In the genomic region with DNA sequence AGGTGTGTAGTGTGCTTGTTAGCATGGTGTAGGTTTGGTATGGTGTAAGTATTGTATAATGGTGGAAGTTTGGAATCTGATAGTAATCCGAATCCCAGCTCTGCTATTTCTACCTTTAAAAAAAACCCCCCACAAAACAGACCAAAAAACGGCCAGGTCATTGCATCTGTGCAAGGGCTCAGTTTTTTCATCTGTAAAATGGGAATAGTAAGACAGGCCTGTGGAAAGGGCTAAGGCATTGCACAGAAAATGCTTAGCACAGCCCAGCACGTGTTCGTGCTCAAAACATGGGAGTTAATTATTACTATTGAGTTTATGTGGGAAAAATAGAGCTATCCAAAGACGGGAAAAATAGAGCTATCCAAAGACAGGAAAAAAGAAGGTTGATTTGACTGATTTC, we compare ENCODE assay signal across 9 cellular contexts.
A peak's percentile ranks its signal among the peaks of the same experiment; 100 is the strongest.
DNase-seq lines count a peak whose midpoint lies in the region; ATAC-seq, FAIRE-seq and TF ChIP-seq lines count a peak whose summit lies in the region.
"Had no signal": no experiment of that assay in that cellular context is flagged by ENCODE, and none has a peak within 500 bp of the region (broad histone marks: within the 10 kb centered on the region; RNA-seq: fewer than 3 reads in every experiment).

No MANE protein-coding gene starts in this region.

- 66% methylated on average over 5 of the region's 5 CpGs for WGBS in HepG2 (ENCODE audit: low lambda C conversion rate)
- WGBS in right lobe of liver (ENCODE audit: insufficient coverage, low coverage, low lambda C conversion rate, missing lambda C conversion rate) = 74% methylated on average over 5 of the region's 5 CpGs

- CTCF ChIA-PET in HepG2 (lab: Yijun Ruan, JAX; ENCODE audit: low intra/inter-chr PET ratio, low total read pairs) = no interaction called here

- TF ChIP-seq EP300 in HepG2 (IDR thresholded peaks at IDR 0.05; ENCODE audit: low read depth in 2 of 2, low read length in 2 of 2) = no peak
- no peak for TF ChIP-seq EP300 in HepG2 (CRISPR knock-in tag; IDR thresholded peaks at IDR 0.05; ENCODE audit: borderline replicate concordance)

- H3K36me3 ChIP-seq in HepG2 (replicated peaks in 1 of 2; ENCODE audit: control insufficient read depth in 1 of 2, insufficient read depth in 2 of 2, low read length in 2 of 2) (no peaks in the 10 kb centered on the region), right lobe of liver (no peaks in the 10 kb centered on the region), muscle layer of duodenum (ENCODE audit: control insufficient read depth in 1 of 2, insufficient read depth in 2 of 2, low read length in 2 of 2) (no peaks in the 10 kb centered on the region), vagina (no peaks in the 10 kb centered on the region)

- H3K4me2 ChIP-seq in HepG2 (ENCODE audit: low read depth, low read length) = peak overlapping the region; percentile 87

- H4K20me1 ChIP-seq in HepG2 (ENCODE audit: insufficient read depth, low read length) = no peaks in the 10 kb centered on the region

- ATAC-seq in HepG2 (no peak), right lobe of liver (no peak), HG03469 (IDR thresholded peaks at IDR 0.05; ENCODE audit: unreplicated experiment) (no peak), HG02884 (IDR thresholded peaks at IDR 0.05; ENCODE audit: unreplicated experiment) (no peak)

- no peaks in the 10 kb centered on the region for H3K36me3 Mint-ChIP-seq in activated naive CD8-positive, alpha-beta T cell treated with anti-CD3 and anti-CD28 coated beads for 36 hours

- H3K4me3 ChIP-seq in HepG2 (replicated peaks in 1 of 3; ENCODE audit: insufficient read depth in 1 of 3, low read depth in 2 of 3, low read length in 3 of 3) (no peak overlapping the region), right lobe of liver (no peak overlapping the region), muscle layer of duodenum (ENCODE audit: low read depth in 1 of 2, low read length in 2 of 2) (peak overlapping the region in 1 of 2 donors; percentile 80), vagina (no peak overlapping the region)

- in situ Hi-C loops in HepG2 (cut with HindIII; ENCODE audit: extremely low pct_ligation_motif_present, low pct_unique_long_range_greater_than_20kb) = loop anchor here (5.0 kb wide), 1 partner anchor 183 kb away; a partner anchor contains a TSS

- H3K27me3 Mint-ChIP-seq in activated naive CD8-positive, alpha-beta T cell treated with anti-CD3 and anti-CD28 coated beads for 36 hours = no peaks in the 10 kb centered on the region

- POLR2A ChIA-PET in HepG2 (lab: Yijun Ruan, JAX) = interaction anchor here (0.9 to 7.0 kb wide), 8 partner anchors 10 to 183 kb away, joined by 3 to 190 read pairs (median 16); no protein-coding TSS in a partner anchor

- H3K27me3 ChIP-seq in HepG2 (ENCODE audit: control insufficient read depth in 1 of 2, insufficient read depth in 2 of 2, low read length in 2 of 2) = no peaks in the 10 kb centered on the region
- H3K27me3 ChIP-seq in right lobe of liver = no peaks in the 10 kb centered on the region
- H3K27me3 ChIP-seq in muscle layer of duodenum (ENCODE audit: low read depth, low read length) = no peaks in the 10 kb centered on the region
- no peaks in the 10 kb centered on the region for H3K27me3 ChIP-seq in vagina

- no peaks in the 10 kb centered on the region for H3K79me2 ChIP-seq in HepG2 (ENCODE audit: insufficient read depth, low read length)

- H3K4me1 Mint-ChIP-seq in activated naive CD8-positive, alpha-beta T cell treated with anti-CD3 and anti-CD28 coated beads for 36 hours = peaks cover 38% of the 10 kb centered on the region

- BruUV-seq in HepG2 (replicated peaks; lab: Mats Ljungman, UMichigan) = no TSS peak

- peak overlapping the region; percentile 78 for H3K4me3 Mint-ChIP-seq in activated naive CD8-positive, alpha-beta T cell treated with anti-CD3 and anti-CD28 coated beads for 36 hours

- no peak for FAIRE-seq in HepG2 (lab: Jason Lieb, UNC)

- no peak for DNase-seq in HepG2 (ENCODE audit: low spot score)
- no peak for DNase-seq in right lobe of liver
- no peak for DNase-seq in activated naive CD8-positive, alpha-beta T cell treated with anti-CD3 and anti-CD28 coated beads for 36 hours
- DNase-seq in vagina (ENCODE audit: extremely low spot score in 2 of 2) = no peak
- no peak for DNase-seq in NOMO-1 (lab: John Stamatoyannopoulos, UW; ENCODE audit: unreplicated experiment in 2 of 2)
- DNase-seq: Kasumi-1 had no signal

- H3K4me1 ChIP-seq in HepG2 (ENCODE audit: insufficient read depth, low read length) (peaks cover 78% of the 10 kb centered on the region), right lobe of liver (no peaks in the 10 kb centered on the region), muscle layer of duodenum (ENCODE audit: control insufficient read depth in 1 of 2, insufficient read depth in 2 of 2, low read length in 2 of 2) (peaks cover 3 to 4% of the 10 kb centered on the region in 2 donors), vagina (peaks cover 28% of the 10 kb centered on the region)

- H3K27ac Mint-ChIP-seq in activated naive CD8-positive, alpha-beta T cell treated with anti-CD3 and anti-CD28 coated beads for 36 hours = peak overlapping the region; percentile 26

- H3K27ac ChIP-seq in HepG2 (ENCODE audit: extremely low read length, insufficient read depth, low read length) (peak overlapping the region; percentile 90), right lobe of liver (no peak overlapping the region), muscle layer of duodenum (ENCODE audit: low read length) (peak overlapping the region; percentile 95), vagina (peak overlapping the region; percentile 76)

- H3K9ac ChIP-seq in HepG2 (ENCODE audit: insufficient read depth, low read depth, low read length) = peak overlapping the region; percentile 95

- no peaks in the 10 kb centered on the region for H3K9me3 Mint-ChIP-seq in activated naive CD8-positive, alpha-beta T cell treated with anti-CD3 and anti-CD28 coated beads for 36 hours

- no peak for TF ChIP-seq POLR2A in HepG2 (IDR thresholded peaks at IDR 0.05; ENCODE audit: insufficient read depth in 1 of 2, low read depth in 2 of 2, low read length in 2 of 2)
- TF ChIP-seq POLR2A in right lobe of liver (IDR thresholded peaks at IDR 0.05) = no peak
- TF ChIP-seq POLR2A in vagina (IDR thresholded peaks at IDR 0.05) = no peak

- intact Hi-C loops in HepG2 (cut with micrococcal nuclease; ENCODE audit: unreplicated experiment) = loop anchor here (5.0 kb wide), 1 partner anchor 73 kb away; no protein-coding TSS in a partner anchor
- intact Hi-C loops in right lobe of liver (cut with DNase I) = no loop called here
- intact Hi-C loops in vagina (cut with DNase I) = no loop called here

- no peak for TF ChIP-seq RAD21 in HepG2 (CRISPR knock-in tag; IDR thresholded peaks at IDR 0.05)

- H3K9me3 ChIP-seq in HepG2 (ENCODE audit: low read length) (no peaks in the 10 kb centered on the region), right lobe of liver (no peaks in the 10 kb centered on the region), muscle layer of duodenum (ENCODE audit: control insufficient read depth in 1 of 2, low read length in 2 of 2) (no peaks in the 10 kb centered on the region), vagina (no peaks in the 10 kb centered on the region)

- TF ChIP-seq CTCF in HepG2 (CRISPR knock-in tag; IDR thresholded peaks at IDR 0.05) (no peak), right lobe of liver (IDR thresholded peaks at IDR 0.05) (no peak), vagina (IDR thresholded peaks at IDR 0.05) (no peak)

- H2AFZ ChIP-seq in HepG2 (ENCODE audit: low read length) = no peak overlapping the region

TF ChIP-seq in HepG2, 621 proteins besides CTCF, POLR2A, EP300 and RAD21 (continues in another document):
- TF ChIP-seq KDM1A (CRISPR knock-in tag; IDR thresholded peaks at IDR 0.05) (peak; percentile 51; the same call in 1 of the 2 replicates), GTF2F1 (IDR thresholded peaks at IDR 0.05; ENCODE audit: low read length) (no peak), HNRNPLL (IDR thresholded peaks at IDR 0.05; ENCODE audit: low read depth, low read length, poor library complexity, severe bottlenecking) (no peak), ZNF263 (CRISPR knock-in tag; IDR thresholded peaks at IDR 0.05) (no peak), RCOR2 (CRISPR knock-in tag; IDR thresholded peaks at IDR 0.05) (0 out of 2 replicates have a peak, but pooled peaks have one; percentile 46), MAZ (IDR thresholded peaks at IDR 0.05; ENCODE audit: borderline replicate concordance, low read depth, low read length) (no peak), MAZ (CRISPR knock-in tag; IDR thresholded peaks at IDR 0.05; ENCODE audit: low read depth) (no peak), RBM39 (IDR thresholded peaks at IDR 0.05; ENCODE audit: low read depth, low read length, poor library complexity, severe bottlenecking) (no peak), ZNF367 (CRISPR knock-in tag; IDR thresholded peaks at IDR 0.05; ENCODE audit: borderline replicate concordance) (no peak), ZNF724P (CRISPR knock-in tag; IDR thresholded peaks at IDR 0.05; ENCODE audit: borderline replicate concordance) (no peak), ZNF83 (CRISPR knock-in tag; IDR thresholded peaks at IDR 0.05; ENCODE audit: borderline replicate concordance) (no peak), TAF1 (CRISPR knock-in tag; IDR thresholded peaks at IDR 0.05) (no peak), ZNF235 (CRISPR knock-in tag; IDR thresholded peaks at IDR 0.05; ENCODE audit: borderline replicate concordance) (no peak), SIN3B (IDR thresholded peaks at IDR 0.05; ENCODE audit: low read length) (no peak), ATAD3A (CRISPR knock-in tag; IDR thresholded peaks at IDR 0.05) (no peak), ADNP (CRISPR knock-in tag; IDR thresholded peaks at IDR 0.05) (no peak)
- TF ChIP-seq, protein P1, sequence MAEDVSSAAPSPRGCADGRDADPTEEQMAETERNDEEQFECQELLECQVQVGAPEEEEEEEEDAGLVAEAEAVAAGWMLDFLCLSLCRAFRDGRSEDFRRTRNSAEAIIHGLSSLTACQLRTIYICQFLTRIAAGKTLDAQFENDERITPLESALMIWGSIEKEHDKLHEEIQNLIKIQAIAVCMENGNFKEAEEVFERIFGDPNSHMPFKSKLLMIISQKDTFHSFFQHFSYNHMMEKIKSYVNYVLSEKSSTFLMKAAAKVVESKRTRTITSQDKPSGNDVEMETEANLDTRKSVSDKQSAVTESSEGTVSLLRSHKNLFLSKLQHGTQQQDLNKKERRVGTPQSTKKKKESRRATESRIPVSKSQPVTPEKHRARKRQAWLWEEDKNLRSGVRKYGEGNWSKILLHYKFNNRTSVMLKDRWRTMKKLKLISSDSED (CRISPR knock-in tag; IDR thresholded peaks at IDR 0.05) = no peak

Comparison
In these comparisons a context has a peak if more than half of its experiments do, and no peak if none do; other contexts are left out.
1. H3K27ac ChIP-seq: peak in HepG2 (single experiment), muscle layer of duodenum (single experiment) and vagina (single experiment); none in right lobe of liver (0 of 3).